Comparison of ENCODE assay signal across 1 cellular context in genomic region chr21:46477765-46478164, GRCh38.
TF ChIP-seq lines count a peak whose summit lies in the region.

No MANE protein-coding gene starts in this region.

TF ChIP-seq in HEK293, 187 proteins besides CTCF, POLR2A, EP300 and RAD21 (continued from another document):
- no peak for TF ChIP-seq ZNF221 (tag by site-specific recombination; IDR thresholded peaks at IDR 0.05; ENCODE audit: borderline replicate concordance)
- no peak for TF ChIP-seq OSR2 (tag by site-specific recombination; IDR thresholded peaks at IDR 0.05)
